1 cellular context compared by ENCODE assay signal in the genomic region with DNA sequence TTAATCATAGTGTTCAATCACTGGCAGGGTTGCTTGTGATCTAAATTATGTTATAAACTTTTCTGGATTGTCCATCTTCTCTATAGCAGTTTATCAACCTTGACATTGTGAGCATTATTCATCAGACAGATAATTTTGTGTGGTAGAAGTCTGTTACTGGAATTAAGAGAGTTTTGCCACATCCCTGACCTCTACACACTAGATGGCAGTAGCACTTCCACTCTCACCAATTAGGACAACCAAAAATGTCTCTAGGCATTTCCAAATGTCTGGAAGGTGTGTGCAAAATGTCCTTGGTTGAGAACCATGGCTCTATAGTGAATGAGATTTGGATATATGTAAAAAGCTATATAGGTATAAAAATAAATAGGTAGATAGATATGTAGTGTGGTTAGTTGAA.
TF ChIP-seq lines count a peak whose summit lies in the region.

No MANE protein-coding gene starts in this region.

TF ChIP-seq in GM23338, 12 proteins besides CTCF, POLR2A, EP300 and RAD21 (continued from another document):
- TF ChIP-seq, protein P1, sequence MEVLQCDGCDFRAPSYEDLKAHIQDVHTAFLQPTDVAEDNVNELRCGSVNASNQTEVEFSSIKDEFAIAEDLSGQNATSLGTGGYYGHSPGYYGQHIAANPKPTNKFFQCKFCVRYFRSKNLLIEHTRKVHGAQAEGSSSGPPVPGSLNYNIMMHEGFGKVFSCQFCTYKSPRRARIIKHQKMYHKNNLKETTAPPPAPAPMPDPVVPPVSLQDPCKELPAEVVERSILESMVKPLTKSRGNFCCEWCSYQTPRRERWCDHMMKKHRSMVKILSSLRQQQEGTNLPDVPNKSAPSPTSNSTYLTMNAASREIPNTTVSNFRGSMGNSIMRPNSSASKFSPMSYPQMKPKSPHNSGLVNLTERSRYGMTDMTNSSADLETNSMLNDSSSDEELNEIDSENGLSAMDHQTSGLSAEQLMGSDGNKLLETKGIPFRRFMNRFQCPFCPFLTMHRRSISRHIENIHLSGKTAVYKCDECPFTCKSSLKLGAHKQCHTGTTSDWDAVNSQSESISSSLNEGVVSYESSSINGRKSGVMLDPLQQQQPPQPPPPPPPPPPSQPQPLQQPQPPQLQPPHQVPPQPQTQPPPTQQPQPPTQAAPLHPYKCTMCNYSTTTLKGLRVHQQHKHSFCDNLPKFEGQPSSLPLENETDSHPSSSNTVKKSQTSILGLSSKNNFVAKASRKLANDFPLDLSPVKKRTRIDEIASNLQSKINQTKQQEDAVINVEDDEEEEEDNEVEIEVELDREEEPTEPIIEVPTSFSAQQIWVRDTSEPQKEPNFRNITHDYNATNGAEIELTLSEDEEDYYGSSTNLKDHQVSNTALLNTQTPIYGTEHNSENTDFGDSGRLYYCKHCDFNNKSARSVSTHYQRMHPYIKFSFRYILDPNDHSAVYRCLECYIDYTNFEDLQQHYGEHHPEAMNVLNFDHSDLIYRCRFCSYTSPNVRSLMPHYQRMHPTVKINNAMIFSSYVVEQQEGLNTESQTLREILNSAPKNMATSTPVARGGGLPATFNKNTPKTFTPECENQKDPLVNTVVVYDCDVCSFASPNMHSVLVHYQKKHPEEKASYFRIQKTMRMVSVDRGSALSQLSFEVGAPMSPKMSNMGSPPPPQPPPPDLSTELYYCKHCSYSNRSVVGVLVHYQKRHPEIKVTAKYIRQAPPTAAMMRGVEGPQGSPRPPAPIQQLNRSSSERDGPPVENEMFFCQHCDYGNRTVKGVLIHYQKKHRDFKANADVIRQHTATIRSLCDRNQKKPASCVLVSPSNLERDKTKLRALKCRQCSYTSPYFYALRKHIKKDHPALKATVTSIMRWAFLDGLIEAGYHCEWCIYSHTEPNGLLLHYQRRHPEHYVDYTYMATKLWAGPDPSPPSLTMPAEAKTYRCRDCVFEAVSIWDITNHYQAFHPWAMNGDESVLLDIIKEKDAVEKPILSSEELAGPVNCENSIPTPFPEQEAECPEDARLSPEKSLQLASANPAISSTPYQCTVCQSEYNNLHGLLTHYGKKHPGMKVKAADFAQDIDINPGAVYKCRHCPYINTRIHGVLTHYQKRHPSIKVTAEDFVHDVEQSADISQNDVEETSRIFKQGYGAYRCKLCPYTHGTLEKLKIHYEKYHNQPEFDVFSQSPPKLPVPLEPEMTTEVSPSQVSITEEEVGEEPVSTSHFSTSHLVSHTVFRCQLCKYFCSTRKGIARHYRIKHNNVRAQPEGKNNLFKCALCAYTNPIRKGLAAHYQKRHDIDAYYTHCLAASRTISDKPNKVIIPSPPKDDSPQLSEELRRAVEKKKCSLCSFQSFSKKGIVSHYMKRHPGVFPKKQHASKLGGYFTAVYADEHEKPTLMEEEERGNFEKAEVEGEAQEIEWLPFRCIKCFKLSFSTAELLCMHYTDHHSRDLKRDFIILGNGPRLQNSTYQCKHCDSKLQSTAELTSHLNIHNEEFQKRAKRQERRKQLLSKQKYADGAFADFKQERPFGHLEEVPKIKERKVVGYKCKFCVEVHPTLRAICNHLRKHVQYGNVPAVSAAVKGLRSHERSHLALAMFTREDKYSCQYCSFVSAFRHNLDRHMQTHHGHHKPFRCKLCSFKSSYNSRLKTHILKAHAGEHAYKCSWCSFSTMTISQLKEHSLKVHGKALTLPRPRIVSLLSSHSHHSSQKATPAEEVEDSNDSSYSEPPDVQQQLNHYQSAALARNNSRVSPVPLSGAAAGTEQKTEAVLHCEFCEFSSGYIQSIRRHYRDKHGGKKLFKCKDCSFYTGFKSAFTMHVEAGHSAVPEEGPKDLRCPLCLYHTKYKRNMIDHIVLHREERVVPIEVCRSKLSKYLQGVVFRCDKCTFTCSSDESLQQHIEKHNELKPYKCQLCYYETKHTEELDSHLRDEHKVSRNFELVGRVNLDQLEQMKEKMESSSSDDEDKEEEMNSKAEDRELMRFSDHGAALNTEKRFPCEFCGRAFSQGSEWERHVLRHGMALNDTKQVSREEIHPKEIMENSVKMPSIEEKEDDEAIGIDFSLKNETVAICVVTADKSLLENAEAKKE (CRISPR knock-in tag; IDR thresholded peaks at IDR 0.05) = no peak
- TF ChIP-seq JUNB (IDR thresholded peaks at IDR 0.05; ENCODE audit: unreplicated experiment) = no peak
- no peak for TF ChIP-seq ZNF331 (CRISPR knock-in tag; IDR thresholded peaks at IDR 0.05; ENCODE audit: low read depth)
TF ChIP-seq in GM23338: peak in this region for 0.
